Comparison of ENCODE assay signal across 19 cellular contexts in the genomic region with DNA sequence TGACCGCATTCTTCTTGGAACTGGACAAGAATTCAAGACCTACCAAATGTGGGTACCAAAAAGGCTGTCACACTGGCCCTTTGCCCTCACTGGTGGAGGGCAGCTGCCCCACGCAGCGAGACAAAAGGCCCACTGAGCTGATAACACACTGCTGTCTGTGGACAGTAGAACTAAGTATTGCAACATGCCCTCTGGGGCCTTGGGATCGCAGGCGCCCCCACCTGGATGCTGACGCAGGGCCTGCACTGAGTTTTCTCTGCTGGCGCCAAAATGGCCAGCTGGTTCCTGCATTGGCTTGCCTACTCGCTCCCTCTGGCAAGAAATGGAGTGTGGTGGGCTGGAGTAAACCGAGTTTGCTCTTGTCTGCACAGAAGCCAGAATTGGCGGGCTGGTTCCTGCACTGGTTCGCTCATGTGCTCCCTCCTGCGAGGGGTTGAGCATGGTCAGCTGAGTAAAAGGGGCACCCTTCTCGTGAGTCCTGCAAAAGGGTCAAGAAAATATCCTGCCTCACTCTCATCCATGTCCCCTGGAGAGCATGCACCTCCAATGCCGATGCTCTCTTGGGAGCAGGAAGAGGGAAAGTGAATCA. TPM values are rescaled to one million over a fixed set of nuclear protein-coding genes. Genes with fewer than 3 reads are reported as not detected.
DNase-seq lines count a peak whose midpoint lies in the region; ATAC-seq and TF ChIP-seq lines count a peak whose summit lies in the region.
"Had no signal": no experiment of that assay in that cellular context is flagged by ENCODE, and none has a peak within 500 bp of the region (broad histone marks: within the 10 kb centered on the region; RNA-seq: fewer than 3 reads in every experiment).

No MANE protein-coding gene starts in this region.

- TF ChIP-seq CTCF in HFFc6 (IDR thresholded peaks at IDR 0.05) (peak; percentile 55; the same call in 1 of the 2 replicates), Panc1 (IDR thresholded peaks at IDR 0.05) (peak; percentile 30; the same call in 1 of the 2 replicates)

- no peak overlapping the region for H3K4me3 Mint-ChIP-seq in HFFc6
- H3K4me3 Mint-ChIP-seq: activated T-helper 1 cell treated with anti-CD3 and anti-CD28 coated beads, Interleukin-12 subunit alpha, Interleukin-12 subunit beta, Interleukin-2, Interleukin-4 antibody, amounts not matched to agents 30 ng/mL and 10 ng/mL and 1 ng/mL, durations not matched to agents 14 hours and 24 hours and 36 hours; effector memory CD8-positive, alpha-beta T cell had no signal

- peaks cover 24% of the 10 kb centered on the region for H3K36me3 Mint-ChIP-seq in HFFc6 (ENCODE audit: low read depth)

- no peak overlapping the region for H3K27ac Mint-ChIP-seq in HFFc6
- H3K27ac Mint-ChIP-seq: activated T-helper 1 cell treated with anti-CD3 and anti-CD28 coated beads, Interleukin-12 subunit alpha, Interleukin-12 subunit beta, Interleukin-2, Interleukin-4 antibody, amounts not matched to agents 30 ng/mL and 10 ng/mL and 1 ng/mL, durations not matched to agents 14 hours and 24 hours and 36 hours; effector memory CD8-positive, alpha-beta T cell had no signal

- peaks cover 8% of the 10 kb centered on the region for H3K9me3 Mint-ChIP-seq in HFFc6
- H3K9me3 Mint-ChIP-seq: activated T-helper 1 cell treated with anti-CD3 and anti-CD28 coated beads, Interleukin-12 subunit alpha, Interleukin-12 subunit beta, Interleukin-2, Interleukin-4 antibody, amounts not matched to agents 30 ng/mL and 10 ng/mL and 1 ng/mL, durations not matched to agents 14 hours and 24 hours and 36 hours; effector memory CD8-positive, alpha-beta T cell had no signal

- peaks cover 37% of the 10 kb centered on the region for H3K4me1 Mint-ChIP-seq in HFFc6 (ENCODE audit: low read depth)

- CTCF ChIA-PET in Panc1 (lab: Charles Lee), result interaction anchor here (0.6 kb wide), 1 partner anchor 57 kb away, joined by 3 read pairs; no protein-coding TSS in a partner anchor

- H3K4me3 ChIP-seq in Panc1 (ENCODE audit: low read depth in 2 of 2, low read length in 2 of 2), result no peak overlapping the region
- H3K4me3 ChIP-seq: lung, upper lobe of left lung had no signal

- peaks cover 2% of the 10 kb centered on the region; the same call in 1 of the 2 replicates for H3K27me3 Mint-ChIP-seq in HFFc6 (ENCODE audit: insufficient read depth)

- no peaks in the 10 kb centered on the region for H3K4me1 ChIP-seq in Panc1 (ENCODE audit: control insufficient read depth, insufficient read depth, low read length)

- POLR2A ChIA-PET in Panc1 (lab: Charles Lee), result no interaction called here

- intact Hi-C loops in Panc1 (cut with micrococcal nuclease; ENCODE audit: unreplicated experiment), result loop anchor here (10.0 kb wide), 1 partner anchor 144 kb away; no protein-coding TSS in a partner anchor
- intact Hi-C loops in cardiac septum (cut with DNase I), result loop anchor here (5.0 kb wide), 1 partner anchor 692 kb away; no protein-coding TSS in a partner anchor

- H3K27me3 ChIP-seq in Panc1 (ENCODE audit: control insufficient read depth, insufficient read depth, low read length), result no peaks in the 10 kb centered on the region
- H3K27me3 ChIP-seq: neutrophil, upper lobe of left lung had no signal

- ATAC-seq in Panc1 (no peak), GM19351 (IDR thresholded peaks at IDR 0.05; ENCODE audit: unreplicated experiment) (no peak)
- ATAC-seq: effector memory CD8-positive, alpha-beta T cell had no signal

- H3K27ac ChIP-seq in Panc1 (ENCODE audit: low read length), result no peak overlapping the region
- H3K27ac ChIP-seq: neutrophil, upper lobe of left lung, VCaP had no signal

- H3K9me3 ChIP-seq in Panc1 (ENCODE audit: control insufficient read depth, insufficient read depth, low read depth, low read length), result no peaks in the 10 kb centered on the region
- H3K9me3 ChIP-seq: neutrophil, upper lobe of left lung had no signal

- peak; percentile 22 for DNase-seq in DMS 273 (lab: John Stamatoyannopoulos, UW; ENCODE audit: unreplicated experiment)
- no peak for DNase-seq in DMS 273 treated with DMSO at 0.1 percent for 48 hours (lab: John Stamatoyannopoulos, UW)
- DNase-seq in HFFc6, result no peak
- DNase-seq in Panc1 (ENCODE audit: low read depth, low spot score), result no peak
- DNase-seq in iPS-NIHi11 (ENCODE audit: low spot score), result peak; percentile 48
- DNase-seq in mucosa of gallbladder (ENCODE audit: low spot score), result no peak
- no peak for DNase-seq in cardiac septum (ENCODE audit: low spot score)
- DNase-seq: 8988T; effector memory CD8-positive, alpha-beta T cell; MM.1S; NCI-H345; SIG-M5; small intestine had no signal

- no TSS peak for BruUV-seq in Panc1 (replicated peaks; lab: Mats Ljungman, UMichigan)

- in situ Hi-C loops in Panc1 (cut with HindIII; ENCODE audit: low pct_unique_long_range_greater_than_20kb, low sequenced_read_pairs), result no loop called here

- H3K36me3 ChIP-seq in Panc1 (ENCODE audit: control insufficient read depth, insufficient read depth, low read length), result no peaks in the 10 kb centered on the region
- H3K36me3 ChIP-seq: neutrophil, upper lobe of left lung had no signal

RNA-seq across cellular contexts. Expression of a gene that starts 55.7 kb away (rescaled TPM):
- 1 to 10 TPM; 5.4 to 8.8 (median 8.2) TPM for total RNA-seq in HFFc6 (2021; fragmentation: NEBNext Ultra II Directional; extraction: Animal tissue kit (Norgen Biotek cat#: 25700))
- 1.4 TPM for total RNA-seq in Panc1 (2021; ENCODE audit: unreplicated experiment)
- polyA plus RNA-seq in Panc1 (2012; ENCODE audit: insufficient read length), result 0.98 TPM
- 1.9 TPM for total RNA-seq in mucosa of gallbladder
- not detected for total RNA-seq in cardiac septum
- total RNA-seq: activated T-helper 1 cell treated with anti-CD3 and anti-CD28 coated beads, Interleukin-12 subunit alpha, Interleukin-12 subunit beta, Interleukin-2, Interleukin-4 antibody, amounts not matched to agents 30 ng/mL and 10 ng/mL and 1 ng/mL, durations not matched to agents 14 hours and 24 hours and 36 hours had no signal

Comparison
In these comparisons a context has a peak if more than half of its experiments do, and no peak if none do; other contexts are left out.
1. DNase-seq: peak in DMS 273 (single experiment) and iPS-NIHi11 (single experiment); none in DMS 273 treated with DMSO at 0.1 percent for 48 hours (single experiment), HFFc6 (single experiment), Panc1 (single experiment), mucosa of gallbladder (single experiment) and cardiac septum (single experiment).